In the genomic region with DNA sequence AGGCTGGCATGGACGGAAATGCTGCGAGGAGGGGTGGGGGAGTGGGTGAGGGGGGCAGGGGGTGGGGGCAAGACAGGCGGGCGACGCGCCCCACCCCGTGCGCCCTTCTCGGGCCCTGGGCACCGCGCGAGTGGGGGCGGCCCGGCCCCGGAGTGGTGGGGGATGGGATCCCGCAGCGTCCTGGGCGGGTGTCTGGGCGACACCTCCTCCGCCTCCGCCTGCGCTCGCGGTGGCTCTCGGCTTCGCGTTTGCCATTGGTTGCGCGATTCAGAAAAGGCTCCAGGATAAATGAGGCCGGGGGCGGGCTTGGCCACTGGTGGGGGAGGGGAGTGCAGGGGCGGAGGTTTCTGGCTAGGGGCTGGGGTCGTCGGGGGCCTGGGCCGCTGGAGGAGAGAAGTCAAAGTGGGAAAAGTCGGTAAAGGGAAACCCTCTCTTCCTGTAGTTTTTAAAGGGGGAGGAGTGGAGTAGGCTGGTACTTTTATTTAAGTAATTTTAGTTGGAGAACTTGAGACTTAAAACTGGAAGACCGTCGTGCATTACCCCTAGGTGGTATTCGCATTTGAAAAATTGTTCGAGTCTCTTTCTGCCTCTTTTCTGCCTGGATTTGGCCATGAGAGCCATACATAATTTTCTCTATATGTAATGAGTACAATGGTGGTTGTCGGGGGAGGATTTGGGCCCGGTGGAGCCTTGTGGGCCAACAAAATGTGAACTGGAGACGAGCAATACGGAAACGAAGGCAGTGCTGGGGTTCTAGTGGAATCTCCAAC, we compare ENCODE assay signal across 8 cellular contexts. TPM values are rescaled to one million over a fixed set of nuclear protein-coding genes. Genes with fewer than 3 reads are reported as not detected.
DNase-seq lines count a peak whose midpoint lies in the region; ATAC-seq, FAIRE-seq and TF ChIP-seq lines count a peak whose summit lies in the region.

No MANE protein-coding gene starts in this region.

- TF ChIP-seq CTCF in endodermal cell (conservative IDR thresholded peaks at IDR 0.05), result no peak
- no peak for TF ChIP-seq CTCF in osteocyte (IDR thresholded peaks at IDR 0.05)

- peak; percentile 37 for DNase-seq in EH (ENCODE audit: low read depth)
- peak; percentile 89 for DNase-seq in H54 (ENCODE audit: insufficient read length, low spot score)
- peak; percentile 95 for DNase-seq in NCI-H1092 treated with DMSO at 0.1 percent for 48 hours (lab: John Stamatoyannopoulos, UW)
- DNase-seq in SW 1271 (lab: John Stamatoyannopoulos, UW), result peak; percentile 90 to 93
- peak; percentile 97 for DNase-seq in endodermal cell
- peak; percentile 92 for DNase-seq in osteocyte (ENCODE audit: extremely low spot score, unreplicated experiment)
- no peak for DNase-seq in epidermal melanocyte (ENCODE audit: insufficient read length, low spot score)

- H3K27me3 Mint-ChIP-seq in endodermal cell (ENCODE audit: insufficient read depth) (no peaks in the 10 kb centered on the region), osteocyte (ENCODE audit: unreplicated experiment) (no peaks in the 10 kb centered on the region)

- H3K27me3 ChIP-seq in endodermal cell (ENCODE audit: control insufficient read depth, insufficient read depth, low read length, poor library complexity, severe bottlenecking), result no peaks in the 10 kb centered on the region

- H3K27ac Mint-ChIP-seq in endodermal cell (peak overlapping the region; percentile 98), osteocyte (ENCODE audit: unreplicated experiment) (peak overlapping the region; percentile 97)

- WGBS in endodermal cell (ENCODE audit: insufficient coverage in 1 of 2, insufficient read length in 1 of 2), 2 experiments, result 0% methylated on average over 10 to 45 of the region's 45 CpGs

- no peak for ATAC-seq in GM18517 (IDR thresholded peaks at IDR 0.05; ENCODE audit: unreplicated experiment)

- no peaks in the 10 kb centered on the region for H3K36me3 ChIP-seq in endodermal cell (ENCODE audit: control insufficient read depth, insufficient read depth, low read length)

- peak overlapping the region; percentile 93 for H3K9ac ChIP-seq in endodermal cell (ENCODE audit: extremely low read depth, low read length, poor library complexity, severe bottlenecking)

- H3K9me3 Mint-ChIP-seq in endodermal cell (no peaks in the 10 kb centered on the region), osteocyte (ENCODE audit: unreplicated experiment) (no peaks in the 10 kb centered on the region)

- peak overlapping the region; percentile 91 for H3K27ac ChIP-seq in endodermal cell (ENCODE audit: low read depth, low read length)

- peaks cover 16% of the 10 kb centered on the region for H3K4me1 Mint-ChIP-seq in endodermal cell
- peaks cover 38% of the 10 kb centered on the region for H3K4me1 Mint-ChIP-seq in osteocyte (ENCODE audit: unreplicated experiment)

- H3K4me1 ChIP-seq in endodermal cell (ENCODE audit: control insufficient read depth, insufficient read depth, low read length), result no peaks in the 10 kb centered on the region

- H3K9me3 ChIP-seq in endodermal cell (ENCODE audit: control insufficient read depth, low read length), result no peaks in the 10 kb centered on the region

- H3K4me3 Mint-ChIP-seq in endodermal cell, result peak overlapping the region; percentile 94
- peak overlapping the region; percentile 96 for H3K4me3 Mint-ChIP-seq in osteocyte (ENCODE audit: unreplicated experiment)

- H3K36me3 Mint-ChIP-seq in endodermal cell (ENCODE audit: low read depth) (no peaks in the 10 kb centered on the region), osteocyte (ENCODE audit: unreplicated experiment) (no peaks in the 10 kb centered on the region)

- H3K4me3 ChIP-seq in endodermal cell (ENCODE audit: low read length), result peak overlapping the region; percentile 99

- no peak for FAIRE-seq in H54 (lab: Jason Lieb, UNC)

- TF ChIP-seq POLR2A in H54 (IDR thresholded peaks at IDR 0.05; ENCODE audit: low read depth, low read length), result peak; percentile 57

RNA-seq across cellular contexts. Expression of a gene that starts 1.0 kb away (rescaled TPM):
- 100 to 1,000 TPM; 114 to 123 TPM for total RNA-seq in endodermal cell
- polyA plus RNA-seq in endodermal cell (2013, experiment 1 of 2), result 96.3 TPM
- polyA plus RNA-seq in endodermal cell (2013, experiment 2 of 2), result 93.1 TPM
- total RNA-seq in osteocyte, result 70.0 and 70.5 TPM in 2 replicates
